2 cellular contexts compared by ENCODE assay signal in the genomic region with DNA sequence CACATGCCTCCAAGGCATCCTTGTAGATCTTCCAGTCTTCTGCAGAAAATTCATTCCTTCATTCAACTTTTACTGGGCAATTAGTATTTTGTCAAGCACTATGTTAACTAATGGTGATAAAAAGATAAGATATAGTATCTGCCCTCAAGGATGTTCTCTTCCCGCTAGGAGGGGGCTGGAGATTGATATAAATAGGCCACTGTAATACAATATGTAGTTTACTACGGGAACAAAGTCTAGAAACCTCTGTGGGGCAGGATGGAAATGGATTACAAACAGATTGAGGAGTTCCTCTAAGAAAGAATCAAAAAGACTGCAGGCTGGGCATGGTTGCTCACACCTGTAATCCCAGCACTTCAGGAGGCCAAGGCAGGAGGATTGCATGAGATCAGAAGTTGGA.
TF ChIP-seq lines count a peak whose summit lies in the region.

No MANE protein-coding gene starts in this region.

TF ChIP-seq in GM23338, 12 proteins besides CTCF, POLR2A, EP300 and RAD21:
- TF ChIP-seq STAT1 (IDR thresholded peaks at IDR 0.05; ENCODE audit: unreplicated experiment) = no peak
- TF ChIP-seq ETS1 (IDR thresholded peaks at IDR 0.05) = no peak
TF ChIP-seq in GM23338: peak in this region for 0.

TF ChIP-seq in H1, 55 proteins besides CTCF, POLR2A, EP300 and RAD21:
- no peak for TF ChIP-seq BRCA1 (IDR thresholded peaks at IDR 0.05; ENCODE audit: low read depth, low read length)
- TF ChIP-seq HDAC6 (IDR thresholded peaks at IDR 0.05; ENCODE audit: low read depth, low read length) = no peak
- TF ChIP-seq CHD2 (IDR thresholded peaks at IDR 0.05; ENCODE audit: low read length) = no peak
- TF ChIP-seq EZH2 (IDR thresholded peaks at IDR 0.05; ENCODE audit: low read depth, low read length, severe bottlenecking) = no peak
- TF ChIP-seq KDM5A (IDR thresholded peaks at IDR 0.05; ENCODE audit: low read length) = no peak
- no peak for TF ChIP-seq CBX8 (IDR thresholded peaks at IDR 0.05; ENCODE audit: borderline replicate concordance, low read depth, low read length)
- no peak for TF ChIP-seq TAF1 (IDR thresholded peaks at IDR 0.05; ENCODE audit: low read depth, low read length)
- no peak for TF ChIP-seq SIN3A (conservative IDR thresholded peaks at IDR 0.05 in 1 of 2, IDR thresholded peaks at IDR 0.05 in 1 of 2; ENCODE audit: low read depth in 1 of 2, low read length in 2 of 2)
- no peak for TF ChIP-seq EGR1 (IDR thresholded peaks at IDR 0.05; ENCODE audit: borderline replicate concordance, low read depth, low read length)
- TF ChIP-seq HDAC2 (IDR thresholded peaks at IDR 0.05; ENCODE audit: borderline replicate concordance in 1 of 2, low read depth in 2 of 2, low read length in 2 of 2) = no peak
- TF ChIP-seq MAFK (IDR thresholded peaks at IDR 0.05; ENCODE audit: low read depth, low read length) = no peak
- TF ChIP-seq BCL11A (IDR thresholded peaks at IDR 0.05; ENCODE audit: low read depth in 2 of 2, low read length in 2 of 2) = no peak
- TF ChIP-seq POLR2AphosphoS5 (IDR thresholded peaks at IDR 0.05; ENCODE audit: low read depth, low read length) = no peak
- no peak for TF ChIP-seq PHF8 (conservative IDR thresholded peaks at IDR 0.05; ENCODE audit: low read depth, low read length)
- no peak for TF ChIP-seq GABPA (IDR thresholded peaks at IDR 0.05; ENCODE audit: borderline replicate concordance, insufficient read depth, low read length)
- TF ChIP-seq CTBP2 (IDR thresholded peaks at IDR 0.05; ENCODE audit: borderline replicate concordance, insufficient read depth, insufficient read length, low read length) = no peak
- TF ChIP-seq RNF2 (IDR thresholded peaks at IDR 0.05; ENCODE audit: borderline replicate concordance, low read depth, low read length, missing control alignments, poor library complexity, severe bottlenecking) = no peak
- TF ChIP-seq TBP (IDR thresholded peaks at IDR 0.05; ENCODE audit: low read depth, low read length) = no peak
- no peak for TF ChIP-seq CEBPB (IDR thresholded peaks at IDR 0.05; ENCODE audit: low read depth, low read length)
- TF ChIP-seq SP1 (IDR thresholded peaks at IDR 0.05; ENCODE audit: low read depth, low read length) = no peak
